21 cellular contexts compared by ENCODE assay signal in the genomic region with DNA sequence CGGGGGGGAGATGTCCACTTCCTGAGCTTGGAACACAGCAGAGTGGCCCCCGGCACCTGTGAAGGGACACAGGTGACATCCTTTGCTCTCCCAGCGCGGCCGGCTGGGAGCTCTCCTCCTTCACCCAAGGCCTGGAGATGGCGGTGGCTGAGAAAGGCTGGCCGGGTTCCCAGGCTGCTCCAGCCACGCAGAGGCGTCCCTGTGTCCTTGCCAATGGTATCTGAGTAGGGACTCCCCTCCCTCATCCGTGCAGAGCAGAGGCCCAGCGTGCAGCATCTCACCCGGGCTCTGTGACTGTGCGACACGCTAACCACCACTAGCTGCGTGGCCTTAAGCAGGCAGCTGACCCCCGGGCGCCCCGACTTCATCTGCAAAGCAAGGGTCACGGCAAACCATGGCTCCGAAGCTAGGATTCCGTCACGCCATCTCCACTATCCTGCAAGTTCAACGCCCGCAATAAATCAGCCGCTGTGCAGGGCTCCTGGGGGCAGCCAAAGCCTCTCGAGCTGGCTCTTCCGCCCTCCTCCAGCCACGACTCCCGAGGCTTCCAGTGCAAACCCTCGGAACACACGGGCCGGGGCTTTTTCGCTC. TPM values are rescaled to one million over a fixed set of nuclear protein-coding genes. Genes with fewer than 3 reads are reported as not detected.
A peak's percentile ranks its signal among the peaks of the same experiment; 100 is the strongest.
DNase-seq lines count a peak whose midpoint lies in the region; ATAC-seq, FAIRE-seq and TF ChIP-seq lines count a peak whose summit lies in the region.
"Had no signal": no experiment of that assay in that cellular context is flagged by ENCODE, and none has a peak within 500 bp of the region (broad histone marks: within the 10 kb centered on the region; RNA-seq: fewer than 3 reads in every experiment).

No MANE protein-coding gene starts in this region.

- H3K4me1 ChIP-seq in kidney (ENCODE audit: control insufficient read depth in 1 of 2, insufficient read depth in 1 of 2, low read depth in 1 of 2, low read length in 2 of 2): no peaks in the 10 kb centered on the region
- H3K4me1 ChIP-seq in prostate gland (replicated peaks): no peaks in the 10 kb centered on the region
- H3K4me1 ChIP-seq: psoas muscle had no signal

- H3K9me3 ChIP-seq in kidney (ENCODE audit: control insufficient read depth in 1 of 2, low read length in 2 of 2) (peaks cover 0 to 5% of the 10 kb centered on the region in 2 donors), prostate gland (no peaks in the 10 kb centered on the region)
- H3K9me3 ChIP-seq: psoas muscle had no signal

- intact Hi-C loops in kidney (cut with DNase I) (no loop called here), sciatic nerve (cut with DNase I) (no loop called here), prostate gland (cut with DNase I) (no loop called here)

- no peak overlapping the region for H3K9ac ChIP-seq in kidney (ENCODE audit: low read length in 2 of 2)

- WGBS in prostate gland: 45% methylated on average over 31 of the region's 33 CpGs

- H3K4me3 ChIP-seq in kidney (ENCODE audit: low read length in 2 of 2) (no peak overlapping the region), prostate gland (no peak overlapping the region)
- H3K4me3 ChIP-seq: psoas muscle had no signal

- H3K27ac ChIP-seq in cingulate gyrus (ENCODE audit: low read depth, low read length) (peak overlapping the region; percentile 10), kidney (ENCODE audit: low read depth in 2 of 2, low read length in 2 of 2) (no peak overlapping the region), prostate gland (no peak overlapping the region)
- H3K27ac ChIP-seq: HL-60, psoas muscle, VCaP had no signal

- TF ChIP-seq CTCF in kidney (IDR thresholded peaks at IDR 0.05; ENCODE audit: borderline replicate concordance, extremely low read depth, insufficient read depth): no peak
- no peak for TF ChIP-seq CTCF in prostate gland (IDR thresholded peaks at IDR 0.05)

- DNase-seq in NCI-H1092 (lab: John Stamatoyannopoulos, UW): peak; percentile 73
- DNase-seq in kidney: peak; percentile 88
- no peak for DNase-seq in sciatic nerve (ENCODE audit: low spot score)
- no peak for DNase-seq in prostate gland (ENCODE audit: low spot score)
- DNase-seq in NCI-H1694 (lab: John Stamatoyannopoulos, UW): no peak
- DNase-seq: activated CD4-positive, alpha-beta T cell treated with anti-CD3 and anti-CD28 coated beads, Interleukin-2, amount 50 U/mL, for 1 hour; activated gamma-delta T cell; amniotic stem cell; CD8-positive, alpha-beta T cell; cerebellar nuclear complex; DMS53; effector memory CD4-positive, alpha-beta T cell; immature natural killer cell; MM.1S; naive thymus-derived CD4-positive, alpha-beta T cell; NCI-H2029 treated with DMSO at 0.1 percent for 48 hours had no signal

- no peak for TF ChIP-seq POLR2A in prostate gland (IDR thresholded peaks at IDR 0.05)

- H3K27me3 ChIP-seq in prostate gland (replicated peaks; ENCODE audit: insufficient read depth): no peaks in the 10 kb centered on the region

- no peaks in the 10 kb centered on the region for H3K36me3 ChIP-seq in kidney (ENCODE audit: control insufficient read depth in 1 of 2, insufficient read depth in 2 of 2, low read length in 2 of 2)
- no peaks in the 10 kb centered on the region for H3K36me3 ChIP-seq in prostate gland

- peak; percentile 60 for ATAC-seq in sciatic nerve
- ATAC-seq in GM18519 (IDR thresholded peaks at IDR 0.05; ENCODE audit: low FRiP score, unreplicated experiment): no peak
- ATAC-seq: CD8-positive, alpha-beta T cell; naive thymus-derived CD4-positive, alpha-beta T cell had no signal

- FAIRE-seq in kidney (lab: Jason Lieb, UNC): no peak

RNA-seq across cellular contexts. Expression of gene FBXL18, which starts 42.8 kb away (rescaled TPM):
- total RNA-seq in kidney: 11.6 TPM
- polyA plus RNA-seq in kidney (ENCODE audit: insufficient read depth, low read depth, low replicate concordance): 1.4 TPM
- total RNA-seq in sciatic nerve: 9.9 TPM
- 10 to 100 TPM; 13.3 to 19.2 TPM for total RNA-seq in prostate gland

RNA-seq across cellular contexts. Expression of gene TNRC18, which starts 47.2 kb away (rescaled TPM):
- total RNA-seq in kidney: 125 TPM
- polyA plus RNA-seq in kidney (ENCODE audit: insufficient read depth, low read depth, low replicate concordance): 12.5 TPM
- 107 TPM for total RNA-seq in sciatic nerve
- 100 to 1,000 TPM; 138 to 290 TPM for total RNA-seq in prostate gland

RNA-seq across cellular contexts. Expression of gene ACTB, which starts 59.6 kb away (rescaled TPM):
- 3,873 TPM for total RNA-seq in kidney
- polyA plus RNA-seq in kidney (ENCODE audit: insufficient read depth, low read depth, low replicate concordance): 2,804 TPM
- total RNA-seq in sciatic nerve: 3,456 TPM
- total RNA-seq in prostate gland: 1,000 to 10,000 TPM; 2,747 to 3,482 TPM

Comparison
In these comparisons a context has a peak if more than half of its experiments do, and no peak if none do; other contexts are left out.
1. DNase-seq: peak in NCI-H1092 (single experiment) and kidney (single experiment); none in sciatic nerve (single experiment), prostate gland (single experiment) and NCI-H1694 (single experiment).